In the genomic region with DNA sequence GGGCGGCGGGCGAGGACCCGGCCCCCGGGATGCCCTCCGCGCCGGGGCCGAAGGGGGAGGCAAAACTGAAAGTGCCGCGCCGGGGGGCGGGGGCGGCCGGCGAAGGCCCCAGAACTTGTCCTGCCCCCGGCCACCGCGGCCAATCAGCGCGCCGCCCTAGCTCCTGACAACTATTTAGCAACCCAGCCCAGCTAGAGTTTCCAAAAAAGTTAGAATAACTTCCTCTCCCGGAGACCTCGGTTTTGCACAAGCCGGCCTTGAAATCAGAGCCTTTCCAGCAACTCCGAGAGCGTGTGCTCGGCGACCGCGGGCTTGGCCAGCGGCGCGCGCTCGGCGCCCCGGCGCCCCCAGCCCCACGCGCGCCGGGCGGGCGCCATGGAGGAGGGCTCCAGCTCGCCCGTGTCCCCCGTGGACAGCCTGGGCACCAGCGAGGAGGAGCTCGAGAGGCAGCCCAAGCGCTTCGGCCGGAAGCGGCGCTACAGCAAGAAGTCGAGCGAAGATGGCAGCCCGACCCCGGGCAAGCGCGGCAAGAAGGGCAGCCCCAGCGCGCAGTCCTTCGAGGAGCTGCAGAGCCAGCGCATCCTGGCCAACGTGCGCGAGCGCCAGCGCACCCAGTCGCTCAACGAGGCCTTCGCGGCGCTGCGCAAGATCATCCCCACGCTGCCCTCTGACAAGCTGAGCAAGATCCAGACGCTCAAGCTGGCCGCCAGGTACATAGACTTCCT, we compare ENCODE assay signal across 8 cellular contexts. TPM values are rescaled to one million over a fixed set of nuclear protein-coding genes. Genes with fewer than 3 reads are reported as not detected.
DNase-seq lines count a peak whose midpoint lies in the region; ATAC-seq and FAIRE-seq lines count a peak whose summit lies in the region.

A gene (plus strand): TSS at position 245 of the 725 bp plus-strand sequence. CDS start 131 bp downstream, at position 376.

- H2BK120ac ChIP-seq in mesendoderm (ENCODE audit: low read depth, low read length) = no peak within 1 kb of the TSS

- H3K9me3 ChIP-seq in ectodermal cell (ENCODE audit: control insufficient read depth, low read length) = no peaks in the 10 kb centered on the region

- no peak within 1 kb of the TSS for H2BK15ac ChIP-seq in mesendoderm (replicated peaks; ENCODE audit: low read depth)

- DNase-seq in activated CD4-positive, alpha-beta T cell treated with anti-CD3 and anti-CD28 coated beads, Interleukin-2, amount 10 ng/mL, durations not matched to agents 24 days and 14 days = peak; percentile 52
- DNase-seq in activated CD4-positive, alpha-beta T cell treated with anti-CD3 and anti-CD28 coated beads for 36 hours = no peak
- DNase-seq in mesendoderm (peak; percentile 76), urothelium cell line (ENCODE audit: low spot score) (peak; percentile 84)

- no peak for FAIRE-seq in urothelium cell line (lab: Jason Lieb, UNC)

- WGBS in ectodermal cell, 2 experiments = 1% methylated on average over 79 of the region's 79 CpGs
- no CpG with 5 or more reads among the region's 79 CpGs for WGBS in mesendoderm (ENCODE audit: extremely low coverage, insufficient coverage, low lambda C conversion rate)

- no peaks in the 10 kb centered on the region for H3K36me3 ChIP-seq in ectodermal cell (ENCODE audit: control insufficient read depth, insufficient read depth, low read length)
- no peaks in the 10 kb centered on the region for H3K36me3 ChIP-seq in mesendoderm (ENCODE audit: control insufficient read depth, insufficient read depth, low read length)

- no peak within 1 kb of the TSS for H3K27ac Mint-ChIP-seq in activated CD4-positive, alpha-beta T cell treated with anti-CD3 and anti-CD28 coated beads, Interleukin-2, amount 10 ng/mL, durations not matched to agents 24 days and 14 days
- no peak within 1 kb of the TSS for H3K27ac Mint-ChIP-seq in activated CD4-positive, alpha-beta T cell treated with anti-CD3 and anti-CD28 coated beads for 36 hours

- H3K36me3 Mint-ChIP-seq in activated CD4-positive, alpha-beta T cell treated with anti-CD3 and anti-CD28 coated beads, Interleukin-2, amount 10 ng/mL, durations not matched to agents 24 days and 14 days (ENCODE audit: low read depth) = no peaks in the 10 kb centered on the region
- no peaks in the 10 kb centered on the region for H3K36me3 Mint-ChIP-seq in activated CD4-positive, alpha-beta T cell treated with anti-CD3 and anti-CD28 coated beads for 36 hours (ENCODE audit: low read depth)

- no peak within 1 kb of the TSS for H3K4ac ChIP-seq in mesendoderm (ENCODE audit: low read depth, low read length)

- intact Hi-C loops in activated CD4-positive, alpha-beta T cell treated with anti-CD3 and anti-CD28 coated beads, Interleukin-2, amount 10 ng/mL, durations not matched to agents 24 days and 14 days (cut with micrococcal nuclease) = no loop called here
- intact Hi-C loops in activated CD4-positive, alpha-beta T cell treated with anti-CD3 and anti-CD28 coated beads for 36 hours (cut with DNase I, micrococcal nuclease) = no loop called here

- no peak within 1 kb of the TSS for H2AK5ac ChIP-seq in mesendoderm (ENCODE audit: low read length)

- H4K5ac ChIP-seq in mesendoderm (ENCODE audit: low read length) = no peak within 1 kb of the TSS

- H3K9ac ChIP-seq in mesendoderm (ENCODE audit: low read length) = peak within 1 kb of the TSS; percentile 53

- ATAC-seq in activated CD4-positive, alpha-beta T cell treated with anti-CD3 and anti-CD28 coated beads for 36 hours = no peak
- ATAC-seq in HG03565 (IDR thresholded peaks at IDR 0.05; ENCODE audit: unreplicated experiment) (no peak), GM18520 (IDR thresholded peaks at IDR 0.05; ENCODE audit: unreplicated experiment) (no peak), HG03354 (IDR thresholded peaks at IDR 0.05; ENCODE audit: poor library complexity, severe bottlenecking, unreplicated experiment) (no peak)

- H3K27me3 Mint-ChIP-seq in activated CD4-positive, alpha-beta T cell treated with anti-CD3 and anti-CD28 coated beads, Interleukin-2, amount 10 ng/mL, durations not matched to agents 24 days and 14 days = peaks cover 52% of the 10 kb centered on the region
- H3K27me3 Mint-ChIP-seq in activated CD4-positive, alpha-beta T cell treated with anti-CD3 and anti-CD28 coated beads for 36 hours = peaks cover 41% of the 10 kb centered on the region

- no peaks in the 10 kb centered on the region for H3K4me1 ChIP-seq in ectodermal cell (ENCODE audit: control insufficient read depth, insufficient read depth, low read length)
- H3K4me1 ChIP-seq in mesendoderm (ENCODE audit: control insufficient read depth, low read depth, low read length) = no peaks in the 10 kb centered on the region

- no peaks in the 10 kb centered on the region for H3K79me1 ChIP-seq in mesendoderm (ENCODE audit: low read length)

- H3K4me3 ChIP-seq in ectodermal cell (ENCODE audit: insufficient read depth, low read depth, low read length) (peak within 1 kb of the TSS; percentile 42), mesendoderm (ENCODE audit: low read length) (peak within 1 kb of the TSS; percentile 49)

- H3K4me2 ChIP-seq in mesendoderm (ENCODE audit: low read length) = peak within 1 kb of the TSS; percentile 91

- H3K79me2 ChIP-seq in mesendoderm (ENCODE audit: control insufficient read depth, insufficient read depth, low read length) = no peaks in the 10 kb centered on the region

- H3K4me3 Mint-ChIP-seq in activated CD4-positive, alpha-beta T cell treated with anti-CD3 and anti-CD28 coated beads, Interleukin-2, amount 10 ng/mL, durations not matched to agents 24 days and 14 days = no peak within 1 kb of the TSS
- no peak within 1 kb of the TSS for H3K4me3 Mint-ChIP-seq in activated CD4-positive, alpha-beta T cell treated with anti-CD3 and anti-CD28 coated beads for 36 hours

- POLR2A ChIA-PET in activated CD4-positive, alpha-beta T cell treated with anti-CD3 and anti-CD28 coated beads for 36 hours (lab: Charles Lee) = no interaction called here

- H2BK5ac ChIP-seq in mesendoderm (ENCODE audit: low read length) = no peak within 1 kb of the TSS

- H3K9me3 Mint-ChIP-seq in activated CD4-positive, alpha-beta T cell treated with anti-CD3 and anti-CD28 coated beads, Interleukin-2, amount 10 ng/mL, durations not matched to agents 24 days and 14 days = no peaks in the 10 kb centered on the region
- H3K9me3 Mint-ChIP-seq in activated CD4-positive, alpha-beta T cell treated with anti-CD3 and anti-CD28 coated beads for 36 hours (ENCODE audit: low read depth) = no peaks in the 10 kb centered on the region

- CTCF ChIA-PET in activated CD4-positive, alpha-beta T cell treated with anti-CD3 and anti-CD28 coated beads for 36 hours (lab: Charles Lee) = interaction anchor here (0.8 kb wide), 1 partner anchor 10 kb away, joined by 4 read pairs; no protein-coding TSS in a partner anchor

- H3K27ac ChIP-seq in ectodermal cell (ENCODE audit: insufficient read depth, low read depth, low read length, poor library complexity, severe bottlenecking) = no peak within 1 kb of the TSS
- H3K27ac ChIP-seq in mesendoderm (ENCODE audit: low read depth, low read length) = no peak within 1 kb of the TSS

- H3K27me3 ChIP-seq in ectodermal cell (ENCODE audit: control insufficient read depth, insufficient read depth, low read length, poor library complexity, severe bottlenecking) (peaks cover 96% of the 10 kb centered on the region), mesendoderm (ENCODE audit: insufficient read depth, low read length, poor library complexity) (peaks cover 56% of the 10 kb centered on the region)

- H3K23ac ChIP-seq in mesendoderm (ENCODE audit: low read length) = peak within 1 kb of the TSS; percentile 98

- H4K8ac ChIP-seq in mesendoderm (ENCODE audit: low read depth, low read length) = no peak within 1 kb of the TSS

- no peaks in the 10 kb centered on the region for H3K4me1 Mint-ChIP-seq in activated CD4-positive, alpha-beta T cell treated with anti-CD3 and anti-CD28 coated beads, Interleukin-2, amount 10 ng/mL, durations not matched to agents 24 days and 14 days
- no peaks in the 10 kb centered on the region for H3K4me1 Mint-ChIP-seq in activated CD4-positive, alpha-beta T cell treated with anti-CD3 and anti-CD28 coated beads for 36 hours

- peak within 1 kb of the TSS; percentile 57 for H3K18ac ChIP-seq in mesendoderm (ENCODE audit: low read length)

- peak within 1 kb of the TSS; percentile 82 for H3K56ac ChIP-seq in mesendoderm (ENCODE audit: low read length)

RNA-seq across cellular contexts. Expression of the gene that starts here (rescaled TPM):
- total RNA-seq in activated CD4-positive, alpha-beta T cell treated with anti-CD3 and anti-CD28 coated beads, Interleukin-2, amount 10 ng/mL, durations not matched to agents 24 days and 14 days = not detected in 2 replicates
- total RNA-seq in activated CD4-positive, alpha-beta T cell treated with anti-CD3 and anti-CD28 coated beads for 36 hours = not detected
- 2.1 TPM for polyA plus RNA-seq in ectodermal cell (2013, experiment 1 of 4)
- polyA plus RNA-seq in ectodermal cell (2013, experiment 2 of 4) = 1.4 TPM
- 2.1 TPM for polyA plus RNA-seq in ectodermal cell (2013, experiment 3 of 4)
- 2.4 TPM for polyA plus RNA-seq in ectodermal cell (2013, experiment 4 of 4)
- polyA plus RNA-seq in mesendoderm (2013, experiment 1 of 2) = 2.9 TPM
- 3.1 TPM for polyA plus RNA-seq in mesendoderm (2013, experiment 2 of 2)

Comparison
In these comparisons a context has a peak if more than half of its experiments do, and no peak if none do; other contexts are left out.
1. Peak in DNase-seq in activated CD4-positive, alpha-beta T cell treated with anti-CD3 and anti-CD28 coated beads, Interleukin-2, amount 10 ng/mL, durations not matched to agents 24 days and 14 days; RNA of the gene not detected or under 1 TPM.